ENCODE assay signal across 2 cellular contexts in genomic region chr4:99642725-99643489, GRCh38.
TF ChIP-seq lines count a peak whose summit lies in the region.

No MANE protein-coding gene starts in this region.

TF ChIP-seq in liver, 16 proteins besides CTCF, POLR2A, EP300 and RAD21:
- TF ChIP-seq FOXA2 (IDR thresholded peaks at IDR 0.05), result no peak
- TF ChIP-seq SP1 (IDR thresholded peaks at IDR 0.05), result no peak
- TF ChIP-seq GABPA (IDR thresholded peaks at IDR 0.05 in 1 of 2, conservative IDR thresholded peaks at IDR 0.05 in 1 of 2), result no peak
- peak; percentile 27 to 67 for TF ChIP-seq RXRA (IDR thresholded peaks at IDR 0.05)
- TF ChIP-seq MAX (IDR thresholded peaks at IDR 0.05), result no peak
- TF ChIP-seq ZBTB33 (IDR thresholded peaks at IDR 0.05), result no peak
- peak in 1 of 2 donors; percentile 55 for TF ChIP-seq HNF4A (conservative IDR thresholded peaks at IDR 0.05)
- TF ChIP-seq JUND (IDR thresholded peaks at IDR 0.05), result peak in 1 of 2 donors; percentile 81
- peak in 1 of 2 donors; percentile 41 for TF ChIP-seq EGR1 (IDR thresholded peaks at IDR 0.05; ENCODE audit: low read depth in 2 of 2)

TF ChIP-seq in HepG2, 621 proteins besides CTCF, POLR2A, EP300 and RAD21:
- TF ChIP-seq ETV5 (CRISPR knock-in tag; IDR thresholded peaks at IDR 0.05; ENCODE audit: borderline replicate concordance), result no peak
